Comparison of ENCODE assay signal across 8 cellular contexts in genomic region chr16:89561195-89562026, GRCh38. TPM values are rescaled to one million over a fixed set of nuclear protein-coding genes. Genes with fewer than 3 reads are reported as not detected.
A peak's percentile ranks its signal among the peaks of the same experiment; 100 is the strongest.
DNase-seq lines count a peak whose midpoint lies in the region; ATAC-seq and FAIRE-seq lines count a peak whose summit lies in the region.

No MANE protein-coding gene starts in this region.

- H3K27ac Mint-ChIP-seq in stimulated activated naive B cell treated with anti-CD40 and anti-IgM and Interleukin-4, amounts not matched to agents 10 μg/mL and 1 μg/mL and 100 μg/mL, for 72 hours: peak overlapping the region; percentile 95

- H3K4me3 Mint-ChIP-seq in stimulated activated naive B cell treated with anti-CD40 and anti-IgM and Interleukin-4, amounts not matched to agents 10 μg/mL and 1 μg/mL and 100 μg/mL, for 72 hours: peak overlapping the region; percentile 95 to 97

- no peaks in the 10 kb centered on the region for H3K9me3 ChIP-seq in iPS DF 6.9 (ENCODE audit: control insufficient read depth, insufficient read depth, low read length)

- no peaks in the 10 kb centered on the region for H3K9me3 Mint-ChIP-seq in stimulated activated naive B cell treated with anti-CD40 and anti-IgM and Interleukin-4, amounts not matched to agents 10 μg/mL and 1 μg/mL and 100 μg/mL, for 72 hours

- H3K27me3 ChIP-seq in iPS DF 6.9 (ENCODE audit: control insufficient read depth, insufficient read depth, low read length): no peaks in the 10 kb centered on the region

- peaks cover 50 to 57% of the 10 kb centered on the region in 2 donors for H3K36me3 Mint-ChIP-seq in stimulated activated naive B cell treated with anti-CD40 and anti-IgM and Interleukin-4, amounts not matched to agents 10 μg/mL and 1 μg/mL and 100 μg/mL, for 72 hours

- H3K27me3 Mint-ChIP-seq in stimulated activated naive B cell treated with anti-CD40 and anti-IgM and Interleukin-4, amounts not matched to agents 10 μg/mL and 1 μg/mL and 100 μg/mL, for 72 hours: no peaks in the 10 kb centered on the region

- ATAC-seq in HG03135 (IDR thresholded peaks at IDR 0.05; ENCODE audit: unreplicated experiment) (peak; percentile 3), GM21390 (IDR thresholded peaks at IDR 0.05; ENCODE audit: unreplicated experiment) (no peak), GM18873 (IDR thresholded peaks at IDR 0.05; ENCODE audit: low FRiP score, unreplicated experiment) (no peak), GM18511 (IDR thresholded peaks at IDR 0.05; ENCODE audit: unreplicated experiment) (no peak)
- ATAC-seq in stimulated activated naive B cell treated with anti-CD40 and anti-IgM and Interleukin-4, amounts not matched to agents 10 μg/mL and 1 μg/mL and 100 μg/mL, for 72 hours (replicated peaks): no peak

- H3K4me3 ChIP-seq in iPS DF 6.9 (ENCODE audit: low read length): peak overlapping the region; percentile 69

- H3K27ac ChIP-seq in iPS DF 6.9 (ENCODE audit: low read length): no peak overlapping the region

- peaks cover 4% of the 10 kb centered on the region for H3K4me1 ChIP-seq in iPS DF 6.9 (ENCODE audit: control insufficient read depth, insufficient read depth, low read length)

- peak; percentile 34 to 42 for DNase-seq in activated T-cell treated with anti-CD3 and anti-CD28 coated beads, Interleukin-2, amount 50 U/mL, for 48 hours
- no peak for DNase-seq in iPS DF 6.9 (ENCODE audit: low read depth, low spot score)
- no peak for DNase-seq in stimulated activated naive B cell treated with anti-CD40 and anti-IgM and Interleukin-4, amounts not matched to agents 10 μg/mL and 1 μg/mL and 100 μg/mL, for 72 hours
- no peak for DNase-seq in frontal cortex (ENCODE audit: low spot score in 2 of 2)

- peaks cover 47 to 73% of the 10 kb centered on the region in 2 donors for H3K4me1 Mint-ChIP-seq in stimulated activated naive B cell treated with anti-CD40 and anti-IgM and Interleukin-4, amounts not matched to agents 10 μg/mL and 1 μg/mL and 100 μg/mL, for 72 hours

- no peak for FAIRE-seq in frontal cortex (lab: Jason Lieb, UNC)

- no CpG with 5 or more reads among the region's 55 CpGs for WGBS in iPS DF 6.9 (ENCODE audit: insufficient coverage, insufficient read length)

- H3K36me3 ChIP-seq in iPS DF 6.9 (ENCODE audit: control insufficient read depth, insufficient read depth, low read length): peaks cover 38% of the 10 kb centered on the region

RNA-seq across cellular contexts. Expression of gene RPL13, which starts 0.9 kb away (rescaled TPM):
- 1,545 TPM for total RNA-seq in frontal cortex

RNA-seq across cellular contexts. Expression of gene CPNE7, which starts 14.1 kb away (rescaled TPM):
- total RNA-seq in frontal cortex: 15.1 TPM

RNA-seq across cellular contexts. Expression of gene DPEP1, which starts 52.0 kb away (rescaled TPM):
- total RNA-seq in frontal cortex: 2.4 TPM

RNA-seq across cellular contexts. Expression of gene SPG7, which starts 53.2 kb away (rescaled TPM):
- total RNA-seq in frontal cortex: 84.8 TPM

Comparison
In these comparisons a context has a peak if more than half of its experiments do, and no peak if none do; other contexts are left out.
1. DNase-seq: peak in activated T-cell treated with anti-CD3 and anti-CD28 coated beads, Interleukin-2, amount 50 U/mL, for 48 hours (2 of 2); none in iPS DF 6.9 (single experiment), stimulated activated naive B cell treated with anti-CD40 and anti-IgM and Interleukin-4, amounts not matched to agents 10 μg/mL and 1 μg/mL and 100 μg/mL, for 72 hours (single experiment) and frontal cortex (0 of 2).